Comparison of ENCODE assay signal across 9 cellular contexts in the genomic region with DNA sequence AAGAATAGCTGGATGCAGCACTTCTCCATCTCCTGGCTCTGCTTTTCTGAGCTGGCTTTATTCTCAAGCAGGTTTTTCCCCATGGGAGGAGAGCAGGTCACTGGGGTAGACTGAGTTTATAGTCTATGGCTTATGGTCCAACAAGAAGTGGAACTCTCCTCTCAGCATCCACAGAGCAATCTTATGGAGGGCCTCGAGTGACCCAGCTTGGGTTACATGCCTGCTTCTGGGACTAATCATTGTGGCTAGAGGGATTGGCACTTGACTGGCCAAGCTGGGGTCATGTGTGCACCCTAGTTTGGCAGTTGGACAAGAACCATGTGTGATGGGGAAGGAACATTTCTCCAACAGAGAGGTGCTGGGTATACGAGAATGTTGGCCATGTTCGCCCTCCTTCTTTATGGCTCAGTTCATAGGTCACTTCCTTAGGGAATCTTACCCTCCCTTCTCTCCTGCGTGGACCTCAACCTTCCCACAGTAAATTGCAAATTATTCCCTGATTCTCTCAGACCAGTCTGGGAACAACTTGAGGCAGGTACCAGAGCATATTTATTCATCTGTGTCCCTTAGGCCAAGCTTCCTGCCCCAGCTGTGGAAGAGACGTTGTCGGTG. TPM values are rescaled to one million over a fixed set of nuclear protein-coding genes. Genes with fewer than 3 reads are reported as not detected.
DNase-seq lines count a peak whose midpoint lies in the region; ATAC-seq and TF ChIP-seq lines count a peak whose summit lies in the region.
"Had no signal": no experiment of that assay in that cellular context is flagged by ENCODE, and none has a peak within 500 bp of the region (broad histone marks: within the 10 kb centered on the region; RNA-seq: fewer than 3 reads in every experiment).

No MANE protein-coding gene starts in this region.

- H2AFZ ChIP-seq in OCI-LY7 (ENCODE audit: low read length) (no peak overlapping the region), osteoblast (ENCODE audit: low read length) (no peak overlapping the region)

- POLR2A ChIA-PET in OCI-LY7 (lab: Charles Lee) = interaction anchor here (0.6 kb wide), 1 partner anchor 112 kb away, joined by 4 read pairs; no protein-coding TSS in a partner anchor
- POLR2A ChIA-PET in RWPE1 (lab: Yijun Ruan, JAX; ENCODE audit: low non-redundant PET) = interaction anchor here (1.0 kb wide), 1 partner anchor 9 kb away, joined by 3 read pairs; the partner anchor contains the start of gene CAMK1
- POLR2A ChIA-PET in T-cell (lab: Charles Lee) = no interaction called here

- BruUV-seq in OCI-LY7 (replicated peaks; lab: Mats Ljungman, UMichigan) = no TSS peak

- H3K9me3 Mint-ChIP-seq in T-cell = no peaks in the 10 kb centered on the region

- no peaks in the 10 kb centered on the region for H3K27me3 Mint-ChIP-seq in T-cell

- intact Hi-C loops in OCI-LY7 (cut with micrococcal nuclease; ENCODE audit: unreplicated experiment) = no loop called here

- peak; percentile 37 for DNase-seq in EH (ENCODE audit: low read depth)
- DNase-seq in OCI-LY7 (ENCODE audit: low spot score) = no peak
- peak; percentile 53 for DNase-seq in osteoblast (ENCODE audit: insufficient read length, low spot score, missing footprints)
- no peak for DNase-seq in RWPE1 (ENCODE audit: low spot score)
- DNase-seq in T-cell = no peak
- DNase-seq in GM19238 (ENCODE audit: insufficient read length, low spot score) = no peak
- DNase-seq: NCI-H510A treated with DMSO at 0.1 percent for 48 hours had no signal

- no peak overlapping the region for H3K4me3 ChIP-seq in OCI-LY7 (ENCODE audit: low read depth, low read length, poor library complexity, severe bottlenecking)
- no peak overlapping the region for H3K4me3 ChIP-seq in osteoblast (ENCODE audit: insufficient read depth, low read length)
- H3K4me3 ChIP-seq: uterus had no signal

- H3K36me3 ChIP-seq in OCI-LY7 (ENCODE audit: insufficient read depth, low read length) = peaks cover 28% of the 10 kb centered on the region
- peaks cover 18% of the 10 kb centered on the region for H3K36me3 ChIP-seq in osteoblast (ENCODE audit: insufficient read depth, low read length)
- H3K36me3 ChIP-seq: uterus had no signal

- no peak for ATAC-seq in T-cell (replicated peaks in 1 of 4)

- H4K20me1 ChIP-seq in OCI-LY7 (ENCODE audit: insufficient read depth, low read length) = no peaks in the 10 kb centered on the region
- no peaks in the 10 kb centered on the region for H4K20me1 ChIP-seq in osteoblast (ENCODE audit: insufficient read depth, low read length)

- CTCF ChIA-PET in OCI-LY7 (lab: Charles Lee; ENCODE audit: unreplicated experiment) = no interaction called here
- CTCF ChIA-PET in RWPE1 (lab: Yijun Ruan, JAX) = no interaction called here
- CTCF ChIA-PET in T-cell (lab: Charles Lee) = no interaction called here

- peak overlapping the region in 1 of 2 donors; percentile 84 for H3K27ac Mint-ChIP-seq in T-cell

- TF ChIP-seq CTCF in OCI-LY7 (conservative IDR thresholded peaks at IDR 0.05; ENCODE audit: low read length) = no peak
- no peak for TF ChIP-seq CTCF in osteoblast (IDR thresholded peaks at IDR 0.05; ENCODE audit: extremely low read depth, low read depth, low read length)
- no peak for TF ChIP-seq CTCF in RWPE1 (conservative IDR thresholded peaks at IDR 0.05; ENCODE audit: low read depth)

- H3K27me3 ChIP-seq in osteoblast (ENCODE audit: insufficient read depth, low read length) = no peaks in the 10 kb centered on the region
- H3K27me3 ChIP-seq: uterus had no signal

- peak overlapping the region; percentile 57 for H3K4me2 ChIP-seq in OCI-LY7 (ENCODE audit: low read length)
- H3K4me2 ChIP-seq in osteoblast (ENCODE audit: insufficient read depth, low read length) = peak overlapping the region; percentile 2

- H3K9me3 ChIP-seq in OCI-LY7 (ENCODE audit: low read length) = no peaks in the 10 kb centered on the region
- no peaks in the 10 kb centered on the region for H3K9me3 ChIP-seq in osteoblast (ENCODE audit: low read depth, low read length)
- H3K9me3 ChIP-seq: uterus had no signal

- H3K4me1 Mint-ChIP-seq in T-cell = peaks cover 44 to 68% (median 54%) of the 10 kb centered on the region in 3 donors

- H3K4me1 ChIP-seq in OCI-LY7 (ENCODE audit: insufficient read depth, low read length, poor library complexity, severe bottlenecking) = peaks cover 52% of the 10 kb centered on the region
- peaks cover 23% of the 10 kb centered on the region for H3K4me1 ChIP-seq in osteoblast (ENCODE audit: insufficient read depth, low read length)

- H3K79me2 ChIP-seq in OCI-LY7 (ENCODE audit: insufficient read depth, low read depth, low read length) = no peaks in the 10 kb centered on the region
- no peaks in the 10 kb centered on the region for H3K79me2 ChIP-seq in osteoblast (ENCODE audit: insufficient read depth, low read length)

- H3K27ac ChIP-seq in OCI-LY7 (ENCODE audit: low read depth, low read length, poor library complexity, severe bottlenecking) (peak overlapping the region; percentile 84), cingulate gyrus (ENCODE audit: low read depth, low read length) (peak overlapping the region; percentile 51), osteoblast (ENCODE audit: low read depth, low read length) (peak overlapping the region; percentile 35), RWPE1 (no peak overlapping the region)

- peak overlapping the region in 1 of 3 donors; percentile 71 for H3K4me3 Mint-ChIP-seq in T-cell

- peaks cover 15% of the 10 kb centered on the region for H3K36me3 Mint-ChIP-seq in T-cell

- H3K9me2 ChIP-seq in OCI-LY7 (ENCODE audit: insufficient read depth, low read length) = no peaks in the 10 kb centered on the region

RNA-seq across cellular contexts. Expression of gene CAMK1, which starts 8.9 kb away (rescaled TPM):
- not detected in 2 replicates for total RNA-seq in OCI-LY7 (2014; rRNA removed; shearing (Covaris generic))
- total RNA-seq in OCI-LY7 (2022) (not detected in 2 replicates), osteoblast (22.1 and 25.9 TPM in 2 replicates), T-cell (1 to 10 TPM; 1.1 to 1.7 (median 1.3) TPM)

RNA-seq across cellular contexts. Expression of gene TADA3, which starts 13.6 kb away (rescaled TPM):
- total RNA-seq in OCI-LY7 (2014; rRNA removed; shearing (Covaris generic)) = 51.6 and 62.0 TPM in 2 replicates
- total RNA-seq in OCI-LY7 (2022) (56.4 and 58.5 TPM in 2 replicates), osteoblast (88.4 and 102 TPM in 2 replicates), T-cell (10 to 100 TPM; 29.1 to 46.5 (median 41.1) TPM)

RNA-seq across cellular contexts. Expression of gene ARPC4, which starts 14.3 kb away (rescaled TPM):
- 89.8 and 99.5 TPM in 2 replicates for total RNA-seq in OCI-LY7 (2014; rRNA removed; shearing (Covaris generic))
- 93.5 and 118 TPM in 2 replicates for total RNA-seq in OCI-LY7 (2022)
- total RNA-seq in osteoblast = 203 and 222 TPM in 2 replicates
- total RNA-seq in T-cell = 100 to 1,000 TPM; 144 to 160 (median 147) TPM

RNA-seq across cellular contexts. Expression of gene OGG1, which starts 28.9 kb away (rescaled TPM):
- 98.9 and 121 TPM in 2 replicates for total RNA-seq in OCI-LY7 (2014; rRNA removed; shearing (Covaris generic))
- 119 and 120 TPM in 2 replicates for total RNA-seq in OCI-LY7 (2022)
- 24.8 and 25.7 TPM in 2 replicates for total RNA-seq in osteoblast
- 10 to 100 TPM; 18.3 to 41.3 (median 38.1) TPM for total RNA-seq in T-cell

RNA-seq across cellular contexts. Expression of gene TTLL3, which starts 31.4 kb away (rescaled TPM):
- total RNA-seq in OCI-LY7 (2014; rRNA removed; shearing (Covaris generic)) = 65.4 and 65.7 TPM in 2 replicates
- total RNA-seq in OCI-LY7 (2022) (127 and 136 TPM in 2 replicates), osteoblast (31.1 and 33.9 TPM in 2 replicates), T-cell (10 to 100 TPM; 59.8 to 94.9 (median 67.4) TPM)

Comparison
In these comparisons a context has a peak if more than half of its experiments do, and no peak if none do; other contexts are left out.
1. DNase-seq: peak in EH (single experiment) and osteoblast (single experiment); none in OCI-LY7 (single experiment), RWPE1 (single experiment), T-cell (0 of 34) and GM19238 (single experiment).
2. POLR2A ChIA-PET loops: an anchor here in OCI-LY7 (0.6 kb wide) and RWPE1 (1.0 kb wide); none called in T-cell.